In genomic region chr10:18298256-18298655, GRCh38 we compare ENCODE assay signal across 3 cellular contexts.
"Had no signal": no experiment of that assay in that cellular context is flagged by ENCODE, and none has a peak within 500 bp of the region (broad histone marks: within the 10 kb centered on the region; RNA-seq: fewer than 3 reads in every experiment).

No MANE protein-coding gene starts in this region.

- DNase-seq: GDM1, GF-D8 had no signal

- H3K4me3 ChIP-seq: GM12878 had no signal
